10 cellular contexts compared by ENCODE assay signal in the genomic region with DNA sequence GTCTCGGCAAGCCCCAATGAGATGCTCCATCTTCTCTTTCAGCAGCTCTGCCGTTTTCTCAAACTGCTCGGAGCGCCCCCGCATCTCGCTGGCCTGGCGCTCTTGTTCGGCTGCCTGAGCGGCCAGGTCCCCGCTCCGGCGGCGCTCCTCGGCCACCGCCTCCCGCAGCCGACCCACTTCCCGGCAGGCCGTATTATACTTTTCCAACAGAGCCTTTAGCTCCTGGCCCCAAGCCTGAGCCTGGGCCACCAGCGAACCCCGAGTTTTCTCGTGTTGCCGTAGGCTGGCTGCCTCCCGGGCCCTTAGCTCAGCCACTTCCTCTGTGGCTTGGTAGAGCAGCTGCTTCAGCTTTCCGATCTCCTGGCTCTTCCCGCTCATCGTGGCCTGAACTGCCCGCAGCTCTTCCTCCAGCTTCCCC. TPM values are rescaled to one million over a fixed set of nuclear protein-coding genes. Genes with fewer than 3 reads are reported as not detected.
A peak's percentile ranks its signal among the peaks of the same experiment; 100 is the strongest.
DNase-seq lines count a peak whose midpoint lies in the region; ATAC-seq and TF ChIP-seq lines count a peak whose summit lies in the region.
"Had no signal": no experiment of that assay in that cellular context is flagged by ENCODE, and none has a peak within 500 bp of the region (broad histone marks: within the 10 kb centered on the region; RNA-seq: fewer than 3 reads in every experiment).

No MANE protein-coding gene starts in this region.

- no peaks in the 10 kb centered on the region for H4K20me1 ChIP-seq in osteoblast (ENCODE audit: insufficient read depth, low read length)

- H3K36me3 Mint-ChIP-seq in activated naive CD4-positive, alpha-beta T cell treated with anti-CD3 and anti-CD28 coated beads, Interleukin-2, amount 10 ng/mL, durations not matched to agents 7 days and 5 days, result no peaks in the 10 kb centered on the region

- H2AFZ ChIP-seq in osteoblast (ENCODE audit: low read length), result peak overlapping the region; percentile 97

- TF ChIP-seq POLR2A in uterus (IDR thresholded peaks at IDR 0.05), result no peak

- H3K27ac ChIP-seq in cardiac muscle cell (no peak overlapping the region), osteoblast (ENCODE audit: low read depth, low read length) (peak overlapping the region; percentile 40), uterus (peak overlapping the region; percentile 94)
- H3K27ac ChIP-seq: A549, VCaP had no signal

- H3K4me1 Mint-ChIP-seq in activated naive CD4-positive, alpha-beta T cell treated with anti-CD3 and anti-CD28 coated beads, Interleukin-2, amount 10 ng/mL, durations not matched to agents 7 days and 5 days, result peaks cover 16% of the 10 kb centered on the region

- peak overlapping the region; percentile 96 for H3K4me2 ChIP-seq in osteoblast (ENCODE audit: insufficient read depth, low read length)
- H3K4me2 ChIP-seq: A549 had no signal

- peak; percentile 30 for DNase-seq in activated gamma-delta T cell treated with Interleukin-2 at 50 U/mL for 16 hours
- no peak for DNase-seq in activated gamma-delta T cell (lab: John Stamatoyannopoulos, UW)
- peak; percentile 59 for DNase-seq in activated naive CD4-positive, alpha-beta T cell treated with anti-CD3 and anti-CD28 coated beads, Interleukin-2, amount 10 ng/mL, durations not matched to agents 7 days and 5 days
- peak; percentile 13 to 55 for DNase-seq in cardiac muscle cell (ENCODE audit: low read depth in 1 of 2, low spot score in 1 of 2)
- DNase-seq in osteoblast (ENCODE audit: insufficient read length, low spot score, missing footprints), result no peak
- peak in 1 of 2 donors; percentile 50 for DNase-seq in uterus

- H3K4me3 Mint-ChIP-seq in activated naive CD4-positive, alpha-beta T cell treated with anti-CD3 and anti-CD28 coated beads, Interleukin-2, amount 10 ng/mL, durations not matched to agents 7 days and 5 days, result peak overlapping the region; percentile 62

- H3K27me3 ChIP-seq in cardiac muscle cell (peaks cover 26% of the 10 kb centered on the region), osteoblast (ENCODE audit: insufficient read depth, low read length) (no peaks in the 10 kb centered on the region), uterus (no peaks in the 10 kb centered on the region)

- H3K4me3 ChIP-seq in cardiac muscle cell (no peak overlapping the region), osteoblast (ENCODE audit: insufficient read depth, low read length) (peak overlapping the region; percentile 72), uterus (peak overlapping the region; percentile 50 to 56)
- H3K4me3 ChIP-seq: A549 had no signal

- H3K4me1 ChIP-seq in cardiac muscle cell (ENCODE audit: low read depth) (no peaks in the 10 kb centered on the region), osteoblast (ENCODE audit: insufficient read depth, low read length) (peaks cover 17% of the 10 kb centered on the region), uterus (no peaks in the 10 kb centered on the region)
- H3K4me1 ChIP-seq: A549 had no signal

- H3K9me3 ChIP-seq in cardiac muscle cell (ENCODE audit: low read depth), result no peaks in the 10 kb centered on the region
- H3K9me3 ChIP-seq in osteoblast (ENCODE audit: low read depth, low read length), result no peaks in the 10 kb centered on the region
- H3K9me3 ChIP-seq in uterus, result no peaks in the 10 kb centered on the region
- H3K9me3 ChIP-seq: A549 had no signal

- CTCF ChIA-PET in activated naive CD4-positive, alpha-beta T cell treated with anti-CD3 and anti-CD28 coated beads, Interleukin-2, amount 10 ng/mL, durations not matched to agents 7 days and 5 days (lab: Charles Lee), result interaction anchor here (0.8 to 4.1 kb wide), 9 partner anchors 9 to 55 kb away, joined by 3 to 31 read pairs (median 6); a partner anchor contains a TSS

- intact Hi-C loops in uterus (cut with DNase I; ENCODE audit: low total_unique reads), result no loop called here

- no peaks in the 10 kb centered on the region for H3K9me3 Mint-ChIP-seq in activated naive CD4-positive, alpha-beta T cell treated with anti-CD3 and anti-CD28 coated beads, Interleukin-2, amount 10 ng/mL, durations not matched to agents 7 days and 5 days

- no peak overlapping the region for H3K27ac Mint-ChIP-seq in activated naive CD4-positive, alpha-beta T cell treated with anti-CD3 and anti-CD28 coated beads, Interleukin-2, amount 10 ng/mL, durations not matched to agents 7 days and 5 days

- no peaks in the 10 kb centered on the region for H3K36me3 ChIP-seq in cardiac muscle cell
- H3K36me3 ChIP-seq in osteoblast (ENCODE audit: insufficient read depth, low read length), result peaks cover 6% of the 10 kb centered on the region
- H3K36me3 ChIP-seq in uterus, result no peaks in the 10 kb centered on the region

- no peaks in the 10 kb centered on the region for H3K79me2 ChIP-seq in osteoblast (ENCODE audit: insufficient read depth, low read length)

- no peak for ATAC-seq in GM18861 (IDR thresholded peaks at IDR 0.05; ENCODE audit: unreplicated experiment)
- no peak for ATAC-seq in GM18511 (IDR thresholded peaks at IDR 0.05; ENCODE audit: unreplicated experiment)

- TF ChIP-seq CTCF in cardiac muscle cell (IDR thresholded peaks at IDR 0.05; ENCODE audit: low read depth, low read length) (no peak), osteoblast (IDR thresholded peaks at IDR 0.05; ENCODE audit: extremely low read depth, low read depth, low read length) (no peak), uterus (IDR thresholded peaks at IDR 0.05) (no peak)

- H3K27me3 Mint-ChIP-seq in activated naive CD4-positive, alpha-beta T cell treated with anti-CD3 and anti-CD28 coated beads, Interleukin-2, amount 10 ng/mL, durations not matched to agents 7 days and 5 days, result peaks cover 81% of the 10 kb centered on the region

RNA-seq across cellular contexts. Expression of a gene that starts 13.1 kb away (rescaled TPM):
- 22.2 and 23.7 TPM in 2 replicates for total RNA-seq in cardiac muscle cell
- polyA plus RNA-seq in cardiac muscle cell, result 40.5 and 61.5 TPM in 2 replicates
- 15.2 and 17.4 TPM in 2 replicates for total RNA-seq in osteoblast
- 10 to 100 TPM; 10.2 to 88.6 (median 24.5) TPM for total RNA-seq in uterus

RNA-seq across cellular contexts. Expression of a gene that starts 13.7 kb away (rescaled TPM):
- total RNA-seq in cardiac muscle cell, result 0.11 TPM in 1 of 2 replicates, not detected in the other
- polyA plus RNA-seq in cardiac muscle cell, result 0.64 and 0.77 TPM in 2 replicates
- 1.4 and 2.1 TPM in 2 replicates for total RNA-seq in osteoblast
- total RNA-seq in uterus, result 1 to 10 TPM in 3 of 4 donors, under 1 TPM in 1; 0.77 to 8.8 (median 5.4) TPM
- polyA plus RNA-seq: A549 had no signal

RNA-seq across cellular contexts. Expression of a gene that starts 26.6 kb away (rescaled TPM):
- total RNA-seq in cardiac muscle cell, result 19.7 and 23.1 TPM in 2 replicates
- 15.7 and 17.0 TPM in 2 replicates for polyA plus RNA-seq in cardiac muscle cell
- total RNA-seq in osteoblast, result 1.8 and 4.0 TPM in 2 replicates
- total RNA-seq in uterus, result 1 to 10 TPM in 3 of 4 donors, not detected in 1; 2.5 to 5.6 (median 4.7) TPM

RNA-seq across cellular contexts. Expression of a gene that starts 37.8 kb away (rescaled TPM):
- total RNA-seq in cardiac muscle cell (1.9 and 3.0 TPM in 2 replicates), osteoblast (44.5 and 56.6 TPM in 2 replicates), uterus (10 to 100 TPM in 1 of 4 donors, 1 to 10 TPM in 3; 2.7 to 19.9 (median 4.0) TPM)
- polyA plus RNA-seq in cardiac muscle cell, result 5.6 and 6.1 TPM in 2 replicates

RNA-seq across cellular contexts. Expression of a gene that starts 46.5 kb away (rescaled TPM):
- total RNA-seq in cardiac muscle cell, result 28.2 and 28.4 TPM in 2 replicates
- polyA plus RNA-seq in cardiac muscle cell, result 42.3 and 50.1 TPM in 2 replicates
- total RNA-seq in osteoblast, result 18.9 and 20.3 TPM in 2 replicates
- 10 to 100 TPM; 26.1 to 46.3 (median 36.0) TPM for total RNA-seq in uterus

Comparison
In these comparisons a context has a peak if more than half of its experiments do, and no peak if none do; other contexts are left out.
1. DNase-seq: peak in activated gamma-delta T cell treated with Interleukin-2 at 50 U/mL for 16 hours (single experiment), activated naive CD4-positive, alpha-beta T cell treated with anti-CD3 and anti-CD28 coated beads, Interleukin-2, amount 10 ng/mL, durations not matched to agents 7 days and 5 days (single experiment) and cardiac muscle cell (2 of 2); none in activated gamma-delta T cell (single experiment) and osteoblast (single experiment).